Comparison of ENCODE assay signal across 14 cellular contexts in the genomic region with DNA sequence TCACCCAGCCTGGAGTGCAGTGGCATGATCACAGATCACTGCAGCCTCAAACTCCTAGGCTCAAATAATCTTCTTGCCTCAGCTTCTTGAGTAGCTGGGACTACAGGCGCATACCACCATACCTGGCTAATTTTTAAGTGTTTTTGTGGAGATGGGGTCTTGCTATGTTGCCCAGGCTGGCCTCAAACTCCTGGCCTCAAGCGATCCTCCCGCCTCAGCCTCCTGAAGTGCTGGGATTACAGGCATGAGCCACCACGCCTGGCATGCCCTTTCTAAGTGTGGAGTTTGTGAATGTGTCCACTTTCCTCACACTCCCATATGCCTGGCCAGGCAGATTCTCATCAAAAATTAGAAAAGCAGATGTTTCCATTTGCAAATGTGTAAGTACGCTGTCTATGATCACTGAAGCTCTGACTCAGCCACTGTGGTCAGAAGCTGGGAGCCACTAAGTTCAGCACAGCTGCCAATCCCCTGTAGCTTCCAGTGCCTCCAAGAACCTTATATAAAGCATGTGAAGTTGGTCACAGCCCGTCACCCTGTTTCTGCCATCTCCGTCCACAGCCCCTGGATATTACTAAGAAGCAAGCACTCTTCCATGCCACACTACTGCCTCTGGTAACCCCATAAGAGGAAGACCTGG.
DNase-seq lines count a peak whose midpoint lies in the region.
"Had no signal": no experiment of that assay in that cellular context is flagged by ENCODE, and none has a peak within 500 bp of the region (broad histone marks: within the 10 kb centered on the region; RNA-seq: fewer than 3 reads in every experiment).

No MANE protein-coding gene starts in this region.

- H3K27ac Mint-ChIP-seq in activated CD4-positive, alpha-beta T cell treated with anti-CD3 and anti-CD28 coated beads, Interleukin-2, amount 10 ng/mL, durations not matched to agents 24 days and 14 days = peak overlapping the region; percentile 73
- no peak overlapping the region for H3K27ac Mint-ChIP-seq in activated CD4-positive, alpha-beta T cell treated with anti-CD3 and anti-CD28 coated beads, Interleukin-2, amount 10 ng/mL, durations not matched to agents 7 days and 5 days
- H3K27ac Mint-ChIP-seq in activated naive CD8-positive, alpha-beta T cell treated with anti-CD3 and anti-CD28 coated beads for 36 hours = peak overlapping the region; percentile 82
- H3K27ac Mint-ChIP-seq: nephron had no signal

- peaks cover 9% of the 10 kb centered on the region for H3K36me3 Mint-ChIP-seq in activated CD4-positive, alpha-beta T cell treated with anti-CD3 and anti-CD28 coated beads, Interleukin-2, amount 10 ng/mL, durations not matched to agents 24 days and 14 days (ENCODE audit: low read depth)
- peaks cover 12% of the 10 kb centered on the region for H3K36me3 Mint-ChIP-seq in activated CD4-positive, alpha-beta T cell treated with anti-CD3 and anti-CD28 coated beads, Interleukin-2, amount 10 ng/mL, durations not matched to agents 7 days and 5 days (ENCODE audit: low read depth)
- peaks cover 10% of the 10 kb centered on the region for H3K36me3 Mint-ChIP-seq in activated naive CD8-positive, alpha-beta T cell treated with anti-CD3 and anti-CD28 coated beads for 36 hours

- H3K9me3 Mint-ChIP-seq in activated CD4-positive, alpha-beta T cell treated with anti-CD3 and anti-CD28 coated beads, Interleukin-2, amount 10 ng/mL, durations not matched to agents 24 days and 14 days = no peaks in the 10 kb centered on the region
- no peaks in the 10 kb centered on the region for H3K9me3 Mint-ChIP-seq in activated CD4-positive, alpha-beta T cell treated with anti-CD3 and anti-CD28 coated beads, Interleukin-2, amount 10 ng/mL, durations not matched to agents 7 days and 5 days
- peaks cover 3% of the 10 kb centered on the region for H3K9me3 Mint-ChIP-seq in activated naive CD8-positive, alpha-beta T cell treated with anti-CD3 and anti-CD28 coated beads for 36 hours
- H3K9me3 Mint-ChIP-seq: nephron had no signal

- DNase-seq in activated CD4-positive, alpha-beta T cell treated with anti-CD3 and anti-CD28 coated beads, Interleukin-2, amount 10 ng/mL, durations not matched to agents 24 days and 14 days = no peak
- DNase-seq in activated CD4-positive, alpha-beta T cell treated with anti-CD3 and anti-CD28 coated beads, Interleukin-2, amount 10 ng/mL, durations not matched to agents 7 days and 5 days = no peak
- DNase-seq in M059J (ENCODE audit: low read depth) (peak; percentile 34), H7 (no peak), GM19240 (ENCODE audit: insufficient read length, low spot score) (no peak), middle frontal gyrus (ENCODE audit: extremely low spot score, low spot score) (no peak)
- no peak for DNase-seq in activated naive CD8-positive, alpha-beta T cell treated with anti-CD3 and anti-CD28 coated beads for 36 hours
- DNase-seq in stimulated activated CD8-positive, alpha-beta memory T cell treated with anti-CD3 and anti-CD28 coated beads, Interleukin-4, amount 100 ng/mL, for 48 hours = peak; percentile 62
- DNase-seq: ACHN; effector CD4-positive, alpha-beta T cell; EL; KBM-7; SW 1271 had no signal

- H3K27me3 ChIP-seq in H7 (ENCODE audit: control insufficient read depth, insufficient read depth, low read length) = no peaks in the 10 kb centered on the region

- peaks cover 56% of the 10 kb centered on the region for H3K4me1 Mint-ChIP-seq in activated CD4-positive, alpha-beta T cell treated with anti-CD3 and anti-CD28 coated beads, Interleukin-2, amount 10 ng/mL, durations not matched to agents 24 days and 14 days
- H3K4me1 Mint-ChIP-seq in activated CD4-positive, alpha-beta T cell treated with anti-CD3 and anti-CD28 coated beads, Interleukin-2, amount 10 ng/mL, durations not matched to agents 7 days and 5 days = peaks cover 49% of the 10 kb centered on the region
- peaks cover 61% of the 10 kb centered on the region for H3K4me1 Mint-ChIP-seq in activated naive CD8-positive, alpha-beta T cell treated with anti-CD3 and anti-CD28 coated beads for 36 hours

- CTCF ChIA-PET in activated CD4-positive, alpha-beta T cell treated with anti-CD3 and anti-CD28 coated beads, Interleukin-2, amount 10 ng/mL, durations not matched to agents 7 days and 5 days (lab: Charles Lee) = interaction anchor here (1.2 to 1.4 kb wide), 2 partner anchors 12 to 14 kb away, joined by 4 to 5 read pairs; no protein-coding TSS in a partner anchor

- intact Hi-C loops in activated CD4-positive, alpha-beta T cell treated with anti-CD3 and anti-CD28 coated beads, Interleukin-2, amount 10 ng/mL, durations not matched to agents 24 days and 14 days (cut with micrococcal nuclease) = loop anchor here (1.0 to 2.0 kb wide), 2 partner anchors 9 to 16 kb away; no protein-coding TSS in a partner anchor

- no peaks in the 10 kb centered on the region for H3K36me3 ChIP-seq in H7 (replicated peaks; ENCODE audit: control insufficient read depth, insufficient read depth, low read length)

- H3K27me3 Mint-ChIP-seq in activated CD4-positive, alpha-beta T cell treated with anti-CD3 and anti-CD28 coated beads, Interleukin-2, amount 10 ng/mL, durations not matched to agents 24 days and 14 days = no peaks in the 10 kb centered on the region
- no peaks in the 10 kb centered on the region for H3K27me3 Mint-ChIP-seq in activated CD4-positive, alpha-beta T cell treated with anti-CD3 and anti-CD28 coated beads, Interleukin-2, amount 10 ng/mL, durations not matched to agents 7 days and 5 days
- H3K27me3 Mint-ChIP-seq in activated naive CD8-positive, alpha-beta T cell treated with anti-CD3 and anti-CD28 coated beads for 36 hours = no peaks in the 10 kb centered on the region

- H3K4me3 Mint-ChIP-seq in activated CD4-positive, alpha-beta T cell treated with anti-CD3 and anti-CD28 coated beads, Interleukin-2, amount 10 ng/mL, durations not matched to agents 24 days and 14 days = peak overlapping the region; percentile 0
- H3K4me3 Mint-ChIP-seq in activated CD4-positive, alpha-beta T cell treated with anti-CD3 and anti-CD28 coated beads, Interleukin-2, amount 10 ng/mL, durations not matched to agents 7 days and 5 days = no peak overlapping the region
- H3K4me3 Mint-ChIP-seq in activated naive CD8-positive, alpha-beta T cell treated with anti-CD3 and anti-CD28 coated beads for 36 hours = peak overlapping the region; percentile 11
- H3K4me3 Mint-ChIP-seq: nephron had no signal

- POLR2A ChIA-PET in activated CD4-positive, alpha-beta T cell treated with anti-CD3 and anti-CD28 coated beads, Interleukin-2, amount 10 ng/mL, durations not matched to agents 7 days and 5 days (lab: Charles Lee) = no interaction called here

- H3K4me3 ChIP-seq in H7 (ENCODE audit: insufficient read depth, low read depth, low read length) = no peak overlapping the region

Comparison
In these comparisons a context has a peak if more than half of its experiments do, and no peak if none do; other contexts are left out.
1. DNase-seq: peak in M059J (single experiment) and stimulated activated CD8-positive, alpha-beta memory T cell treated with anti-CD3 and anti-CD28 coated beads, Interleukin-4, amount 100 ng/mL, for 48 hours (single experiment); none in activated CD4-positive, alpha-beta T cell treated with anti-CD3 and anti-CD28 coated beads, Interleukin-2, amount 10 ng/mL, durations not matched to agents 24 days and 14 days (single experiment), activated CD4-positive, alpha-beta T cell treated with anti-CD3 and anti-CD28 coated beads, Interleukin-2, amount 10 ng/mL, durations not matched to agents 7 days and 5 days (single experiment), activated naive CD8-positive, alpha-beta T cell treated with anti-CD3 and anti-CD28 coated beads for 36 hours (single experiment), H7 (single experiment), GM19240 (single experiment) and middle frontal gyrus (single experiment).